ENCODE assay signal across 2 cellular contexts in the genomic region with DNA sequence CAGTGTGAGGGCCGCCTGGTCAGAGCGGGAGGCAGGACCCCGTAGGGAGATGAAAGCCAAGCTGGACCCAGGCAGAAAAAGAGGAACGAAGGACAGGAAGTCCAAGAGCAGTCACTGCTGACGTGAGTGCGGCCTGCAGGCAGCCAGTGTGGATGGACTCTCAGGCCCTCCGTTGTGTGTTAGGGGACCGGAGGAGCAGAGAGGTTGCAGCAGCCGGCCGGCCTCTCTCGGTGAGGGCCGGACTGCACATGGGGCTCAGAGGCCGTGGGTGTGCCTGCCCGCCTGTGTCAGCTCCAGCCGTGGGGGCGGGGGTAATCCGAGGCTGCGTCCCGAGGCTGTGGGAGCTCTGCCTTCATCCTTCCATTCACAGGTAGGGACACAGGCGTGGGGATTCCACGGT.
TF ChIP-seq lines count a peak whose summit lies in the region.

No MANE protein-coding gene starts in this region.

TF ChIP-seq in HEK293, 187 proteins besides CTCF, POLR2A, EP300 and RAD21:
- no peak for TF ChIP-seq ZNF148 (tag by site-specific recombination; IDR thresholded peaks at IDR 0.05; ENCODE audit: borderline replicate concordance)
- 0 out of 2 replicates have a peak, but pooled peaks have one; percentile 33 for TF ChIP-seq EGR2 (tag by site-specific recombination; IDR thresholded peaks at IDR 0.05; ENCODE audit: low read depth)

TF ChIP-seq in H1, 55 proteins besides CTCF, POLR2A, EP300 and RAD21:
- no peak for TF ChIP-seq PHF8 (conservative IDR thresholded peaks at IDR 0.05; ENCODE audit: low read depth, low read length)
- TF ChIP-seq KDM4A (IDR thresholded peaks at IDR 0.05; ENCODE audit: low read depth, low read length, severe bottlenecking) = no peak
- TF ChIP-seq SRF (IDR thresholded peaks at IDR 0.05; ENCODE audit: low read depth, low read length) = no peak
- no peak for TF ChIP-seq SIN3A (conservative IDR thresholded peaks at IDR 0.05 in 1 of 2, IDR thresholded peaks at IDR 0.05 in 1 of 2; ENCODE audit: low read depth in 1 of 2, low read length in 2 of 2)
- no peak for TF ChIP-seq RXRA (IDR thresholded peaks at IDR 0.05; ENCODE audit: insufficient read depth, low read depth, low read length)
- no peak for TF ChIP-seq KDM1A (IDR thresholded peaks at IDR 0.05; ENCODE audit: borderline replicate concordance, low read length)
- TF ChIP-seq RFX5 (IDR thresholded peaks at IDR 0.05; ENCODE audit: borderline replicate concordance, low read depth, low read length) = no peak
- no peak for TF ChIP-seq TBP (IDR thresholded peaks at IDR 0.05; ENCODE audit: low read depth, low read length)
- TF ChIP-seq ZNF274 (IDR thresholded peaks at IDR 0.05; ENCODE audit: borderline replicate concordance, extremely low read depth, low read length) = no peak
- TF ChIP-seq, protein P1, sequence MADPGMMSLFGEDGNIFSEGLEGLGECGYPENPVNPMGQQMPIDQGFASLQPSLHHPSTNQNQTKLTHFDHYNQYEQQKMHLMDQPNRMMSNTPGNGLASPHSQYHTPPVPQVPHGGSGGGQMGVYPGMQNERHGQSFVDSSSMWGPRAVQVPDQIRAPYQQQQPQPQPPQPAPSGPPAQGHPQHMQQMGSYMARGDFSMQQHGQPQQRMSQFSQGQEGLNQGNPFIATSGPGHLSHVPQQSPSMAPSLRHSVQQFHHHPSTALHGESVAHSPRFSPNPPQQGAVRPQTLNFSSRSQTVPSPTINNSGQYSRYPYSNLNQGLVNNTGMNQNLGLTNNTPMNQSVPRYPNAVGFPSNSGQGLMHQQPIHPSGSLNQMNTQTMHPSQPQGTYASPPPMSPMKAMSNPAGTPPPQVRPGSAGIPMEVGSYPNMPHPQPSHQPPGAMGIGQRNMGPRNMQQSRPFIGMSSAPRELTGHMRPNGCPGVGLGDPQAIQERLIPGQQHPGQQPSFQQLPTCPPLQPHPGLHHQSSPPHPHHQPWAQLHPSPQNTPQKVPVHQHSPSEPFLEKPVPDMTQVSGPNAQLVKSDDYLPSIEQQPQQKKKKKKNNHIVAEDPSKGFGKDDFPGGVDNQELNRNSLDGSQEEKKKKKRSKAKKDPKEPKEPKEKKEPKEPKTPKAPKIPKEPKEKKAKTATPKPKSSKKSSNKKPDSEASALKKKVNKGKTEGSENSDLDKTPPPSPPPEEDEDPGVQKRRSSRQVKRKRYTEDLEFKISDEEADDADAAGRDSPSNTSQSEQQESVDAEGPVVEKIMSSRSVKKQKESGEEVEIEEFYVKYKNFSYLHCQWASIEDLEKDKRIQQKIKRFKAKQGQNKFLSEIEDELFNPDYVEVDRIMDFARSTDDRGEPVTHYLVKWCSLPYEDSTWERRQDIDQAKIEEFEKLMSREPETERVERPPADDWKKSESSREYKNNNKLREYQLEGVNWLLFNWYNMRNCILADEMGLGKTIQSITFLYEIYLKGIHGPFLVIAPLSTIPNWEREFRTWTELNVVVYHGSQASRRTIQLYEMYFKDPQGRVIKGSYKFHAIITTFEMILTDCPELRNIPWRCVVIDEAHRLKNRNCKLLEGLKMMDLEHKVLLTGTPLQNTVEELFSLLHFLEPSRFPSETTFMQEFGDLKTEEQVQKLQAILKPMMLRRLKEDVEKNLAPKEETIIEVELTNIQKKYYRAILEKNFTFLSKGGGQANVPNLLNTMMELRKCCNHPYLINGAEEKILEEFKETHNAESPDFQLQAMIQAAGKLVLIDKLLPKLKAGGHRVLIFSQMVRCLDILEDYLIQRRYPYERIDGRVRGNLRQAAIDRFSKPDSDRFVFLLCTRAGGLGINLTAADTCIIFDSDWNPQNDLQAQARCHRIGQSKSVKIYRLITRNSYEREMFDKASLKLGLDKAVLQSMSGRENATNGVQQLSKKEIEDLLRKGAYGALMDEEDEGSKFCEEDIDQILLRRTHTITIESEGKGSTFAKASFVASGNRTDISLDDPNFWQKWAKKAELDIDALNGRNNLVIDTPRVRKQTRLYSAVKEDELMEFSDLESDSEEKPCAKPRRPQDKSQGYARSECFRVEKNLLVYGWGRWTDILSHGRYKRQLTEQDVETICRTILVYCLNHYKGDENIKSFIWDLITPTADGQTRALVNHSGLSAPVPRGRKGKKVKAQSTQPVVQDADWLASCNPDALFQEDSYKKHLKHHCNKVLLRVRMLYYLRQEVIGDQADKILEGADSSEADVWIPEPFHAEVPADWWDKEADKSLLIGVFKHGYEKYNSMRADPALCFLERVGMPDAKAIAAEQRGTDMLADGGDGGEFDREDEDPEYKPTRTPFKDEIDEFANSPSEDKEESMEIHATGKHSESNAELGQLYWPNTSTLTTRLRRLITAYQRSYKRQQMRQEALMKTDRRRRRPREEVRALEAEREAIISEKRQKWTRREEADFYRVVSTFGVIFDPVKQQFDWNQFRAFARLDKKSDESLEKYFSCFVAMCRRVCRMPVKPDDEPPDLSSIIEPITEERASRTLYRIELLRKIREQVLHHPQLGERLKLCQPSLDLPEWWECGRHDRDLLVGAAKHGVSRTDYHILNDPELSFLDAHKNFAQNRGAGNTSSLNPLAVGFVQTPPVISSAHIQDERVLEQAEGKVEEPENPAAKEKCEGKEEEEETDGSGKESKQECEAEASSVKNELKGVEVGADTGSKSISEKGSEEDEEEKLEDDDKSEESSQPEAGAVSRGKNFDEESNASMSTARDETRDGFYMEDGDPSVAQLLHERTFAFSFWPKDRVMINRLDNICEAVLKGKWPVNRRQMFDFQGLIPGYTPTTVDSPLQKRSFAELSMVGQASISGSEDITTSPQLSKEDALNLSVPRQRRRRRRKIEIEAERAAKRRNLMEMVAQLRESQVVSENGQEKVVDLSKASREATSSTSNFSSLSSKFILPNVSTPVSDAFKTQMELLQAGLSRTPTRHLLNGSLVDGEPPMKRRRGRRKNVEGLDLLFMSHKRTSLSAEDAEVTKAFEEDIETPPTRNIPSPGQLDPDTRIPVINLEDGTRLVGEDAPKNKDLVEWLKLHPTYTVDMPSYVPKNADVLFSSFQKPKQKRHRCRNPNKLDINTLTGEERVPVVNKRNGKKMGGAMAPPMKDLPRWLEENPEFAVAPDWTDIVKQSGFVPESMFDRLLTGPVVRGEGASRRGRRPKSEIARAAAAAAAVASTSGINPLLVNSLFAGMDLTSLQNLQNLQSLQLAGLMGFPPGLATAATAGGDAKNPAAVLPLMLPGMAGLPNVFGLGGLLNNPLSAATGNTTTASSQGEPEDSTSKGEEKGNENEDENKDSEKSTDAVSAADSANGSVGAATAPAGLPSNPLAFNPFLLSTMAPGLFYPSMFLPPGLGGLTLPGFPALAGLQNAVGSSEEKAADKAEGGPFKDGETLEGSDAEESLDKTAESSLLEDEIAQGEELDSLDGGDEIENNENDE (IDR thresholded peaks at IDR 0.05; ENCODE audit: insufficient replicate concordance, low read length) = no peak
- no peak for TF ChIP-seq TEAD4 (IDR thresholded peaks at IDR 0.05; ENCODE audit: low read depth, low read length)
- TF ChIP-seq, protein P2, sequence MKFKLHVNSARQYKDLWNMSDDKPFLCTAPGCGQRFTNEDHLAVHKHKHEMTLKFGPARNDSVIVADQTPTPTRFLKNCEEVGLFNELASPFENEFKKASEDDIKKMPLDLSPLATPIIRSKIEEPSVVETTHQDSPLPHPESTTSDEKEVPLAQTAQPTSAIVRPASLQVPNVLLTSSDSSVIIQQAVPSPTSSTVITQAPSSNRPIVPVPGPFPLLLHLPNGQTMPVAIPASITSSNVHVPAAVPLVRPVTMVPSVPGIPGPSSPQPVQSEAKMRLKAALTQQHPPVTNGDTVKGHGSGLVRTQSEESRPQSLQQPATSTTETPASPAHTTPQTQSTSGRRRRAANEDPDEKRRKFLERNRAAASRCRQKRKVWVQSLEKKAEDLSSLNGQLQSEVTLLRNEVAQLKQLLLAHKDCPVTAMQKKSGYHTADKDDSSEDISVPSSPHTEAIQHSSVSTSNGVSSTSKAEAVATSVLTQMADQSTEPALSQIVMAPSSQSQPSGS (IDR thresholded peaks at IDR 0.05; ENCODE audit: low read length) = no peak
- no peak for TF ChIP-seq GABPA (IDR thresholded peaks at IDR 0.05; ENCODE audit: borderline replicate concordance, insufficient read depth, low read length)
- TF ChIP-seq POU5F1 (IDR thresholded peaks at IDR 0.05; ENCODE audit: low read depth, low read length) = no peak
TF ChIP-seq in H1: peak in this region for 0.
